27 cellular contexts compared by ENCODE assay signal in the genomic region with DNA sequence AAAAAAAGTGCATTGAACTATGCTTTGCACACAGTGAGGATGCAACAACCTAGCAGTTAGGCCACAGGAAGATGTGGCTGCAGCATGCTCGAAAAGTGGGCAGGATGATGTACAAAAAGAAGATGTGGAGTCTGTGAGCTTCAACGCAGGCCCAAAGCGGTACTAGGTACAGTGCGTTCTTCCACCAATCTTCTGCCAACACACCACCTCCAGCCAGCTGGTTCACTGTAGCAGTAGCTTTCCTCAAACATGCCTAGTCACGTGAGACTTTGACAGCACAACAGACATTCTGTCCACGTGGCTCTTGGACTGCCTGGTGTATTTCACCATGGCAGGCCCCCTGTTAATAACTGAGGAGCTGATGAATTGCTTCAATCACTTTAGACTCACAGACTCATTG. TPM values are rescaled to one million over a fixed set of nuclear protein-coding genes. Genes with fewer than 3 reads are reported as not detected.
"Had no signal": no experiment of that assay in that cellular context is flagged by ENCODE, and none has a peak within 500 bp of the region (broad histone marks: within the 10 kb centered on the region; RNA-seq: fewer than 3 reads in every experiment).

No MANE protein-coding gene starts in this region.

- FAIRE-seq: endometrium had no signal

- H3K27ac ChIP-seq: coronary artery, esophagus squamous epithelium, heart right ventricle, left lung, neutrophil, parathyroid adenoma, prostate gland, right atrium auricular region, stomach, testis, tibial artery had no signal

- H3K27me3 ChIP-seq: neutrophil, right atrium auricular region, testis had no signal

- H3K9me3 ChIP-seq: esophagus squamous epithelium, heart right ventricle, left lung, mucosa of descending colon, neutrophil, prostate gland, right atrium auricular region, stomach, testis, tibial artery had no signal

- H3K36me3 ChIP-seq: esophagus squamous epithelium, heart right ventricle, left lung, neutrophil, prostate gland, right atrium auricular region, stomach, tibial artery had no signal

- H3K4me3 ChIP-seq: coronary artery, esophagus squamous epithelium, heart right ventricle, left lung, mucosa of descending colon, prostate gland, right atrium auricular region, smooth muscle cell, stomach, testis, tibial artery had no signal

- DNase-seq: dermis blood vessel endothelial cell; effector memory CD4-positive, alpha-beta T cell; erythroblast; esophagus squamous epithelium; foreskin melanocyte; glutamatergic neuron; heart right ventricle; islet precursor cell; left lung; mesenchymal stem cell; mucosa of descending colon; naive B cell; stimulated activated CD4-positive, alpha-beta T cell treated with anti-CD3 and anti-CD28 coated beads, Interleukin-12 subunit alpha, Interleukin-12 subunit beta, amount 100 ng/mL, for 4 hours; stimulated activated CD4-positive, alpha-beta T cell treated with anti-CD3 and anti-CD28 coated beads, Interleukin-1b, Interleukin-23, amount 100 ng/mL, for 48 hours; stimulated activated CD4-positive, alpha-beta T cell treated with anti-CD3 and anti-CD28 coated beads, Interleukin-4, amount 100 ng/mL, for 1 hour; stimulated activated CD8-positive, alpha-beta memory T cell treated with anti-CD3 and anti-CD28 coated beads, Interleukin-4, amount 100 ng/mL, for 48 hours; stimulated activated naive CD4-positive, alpha-beta T cell treated with Interleukin-2 at 50 U/mL for 16 hours; stomach; testis; tibial artery had no signal

RNA-seq across cellular contexts. Expression of gene SYN3, which starts 14.1 kb away (rescaled TPM):
- polyA plus RNA-seq: stomach had no signal
